ENCODE assay signal across 18 cellular contexts in the genomic region with DNA sequence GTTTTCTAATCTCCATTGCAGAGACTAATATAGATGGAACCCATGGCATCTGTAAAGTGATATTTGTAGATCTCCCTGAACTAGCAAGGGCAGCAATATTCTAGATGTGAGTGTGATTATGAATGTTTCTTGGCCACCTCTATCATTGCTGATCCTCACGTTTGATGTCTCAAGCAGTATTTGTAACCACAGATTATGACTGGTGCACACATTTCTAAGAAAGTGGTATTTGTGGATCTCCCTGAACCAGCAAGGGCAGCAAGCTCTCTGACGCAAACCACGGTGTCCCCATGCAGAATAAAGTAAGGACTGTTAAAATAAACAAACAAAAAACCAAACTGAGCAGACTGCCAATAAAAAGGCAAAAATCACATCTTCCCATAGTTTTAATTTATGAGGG.
DNase-seq lines count a peak whose midpoint lies in the region; TF ChIP-seq lines count a peak whose summit lies in the region.
"Had no signal": no experiment of that assay in that cellular context is flagged by ENCODE, and none has a peak within 500 bp of the region (broad histone marks: within the 10 kb centered on the region; RNA-seq: fewer than 3 reads in every experiment).

No MANE protein-coding gene starts in this region.

- H4K20me1 ChIP-seq in BLaER1 treated with 17β-estradiol and CSF1 and Interleukin-3, amounts not matched to agents 10 nM and 100 nM: no peaks in the 10 kb centered on the region
- H4K20me1 ChIP-seq in hepatocyte (ENCODE audit: insufficient read depth, poor library complexity, severe bottlenecking): no peaks in the 10 kb centered on the region

- H3K4me2 ChIP-seq in BLaER1 treated with 17β-estradiol and CSF1 and Interleukin-3, amounts not matched to agents 10 nM and 100 nM: peak overlapping the region; percentile 67 to 87 (median 78); a peak in 21 of 22 replicates
- H3K4me2 ChIP-seq in hepatocyte: peak overlapping the region; percentile 20

- peak overlapping the region in 7 of 11 experiments; percentile 65 to 83 (median 81); a peak in 10 of 22 replicates for H3K9ac ChIP-seq in BLaER1 treated with 17β-estradiol and CSF1 and Interleukin-3, amounts not matched to agents 10 nM and 100 nM

- H3K4me1 ChIP-seq in BLaER1 treated with 17β-estradiol and CSF1 and Interleukin-3, amounts not matched to agents 10 nM and 100 nM: peaks cover 45 to 85% (median 80%) of the 10 kb centered on the region in 10 experiments
- peaks cover 34% of the 10 kb centered on the region for H3K4me1 ChIP-seq in hepatocyte (ENCODE audit: insufficient read depth)

- peak overlapping the region in 8 of 11 experiments; percentile 81 to 95 (median 89); a peak in 16 of 22 replicates for H3K27ac ChIP-seq in BLaER1 treated with 17β-estradiol and CSF1 and Interleukin-3, amounts not matched to agents 10 nM and 100 nM
- H3K27ac ChIP-seq in VCaP (peak overlapping the region; percentile 70), hepatocyte (no peak overlapping the region)
- H3K27ac ChIP-seq: thoracic aorta had no signal

- no peaks in the 10 kb centered on the region for H3K27me3 ChIP-seq in BLaER1 treated with 17β-estradiol and CSF1 and Interleukin-3, amounts not matched to agents 10 nM and 100 nM
- no peaks in the 10 kb centered on the region for H3K27me3 ChIP-seq in hepatocyte

- POLR2A ChIA-PET in HEK293T (lab: Yijun Ruan, JAX): interaction anchor here (1.3 kb wide), 1 partner anchor 104 kb away, joined by 3 read pairs; no protein-coding TSS in a partner anchor

- H3K9me2 ChIP-seq in hepatocyte (replicated peaks; ENCODE audit: insufficient read depth): no peaks in the 10 kb centered on the region

- WGBS in hepatocyte (ENCODE audit: low lambda C conversion rate, missing lambda C conversion rate): 82% methylated on average over 3 of the region's 3 CpGs

- TF ChIP-seq CTCF in VCaP (conservative IDR thresholded peaks at IDR 0.05) (no peak), hepatocyte (IDR thresholded peaks at IDR 0.05; ENCODE audit: poor library complexity) (no peak)

- H3K9me3 ChIP-seq in BLaER1 treated with 17β-estradiol and CSF1 and Interleukin-3, amounts not matched to agents 10 nM and 100 nM (replicated peaks in 1 of 11): peaks cover 0 to 4% (median 0%) of the 10 kb centered on the region in 11 experiments; a peak in 3 of 22 replicates
- H3K9me3 ChIP-seq in hepatocyte (ENCODE audit: low read depth): no peaks in the 10 kb centered on the region
- H3K9me3 ChIP-seq: thoracic aorta had no signal

- H2AFZ ChIP-seq in hepatocyte: no peak overlapping the region

- peak; percentile 35 for DNase-seq in H4 (ENCODE audit: low spot score)
- no peak for DNase-seq in hepatocyte (ENCODE audit: low spot score)
- DNase-seq in HEK293T (ENCODE audit: extremely low spot score): no peak
- DNase-seq in foreskin melanocyte: no peak
- DNase-seq in AG08396 (ENCODE audit: low spot score): no peak
- DNase-seq in OCI-M2 (lab: John Stamatoyannopoulos, UW; ENCODE audit: unreplicated experiment): no peak
- DNase-seq: activated CD4-positive, alpha-beta T cell treated with anti-CD3 and anti-CD28 coated beads, Interleukin-2, amount 50 U/mL, for 4 hours; activated CD8-positive, alpha-beta memory T cell treated with anti-CD3 and anti-CD28 coated beads, Interleukin-2, amount 50 U/mL, for 48 hours; activated gamma-delta T cell; caudate nucleus; CD4-positive, CD25-positive, alpha-beta regulatory T cell; GOT3; left cardiac atrium; natural killer cell; stimulated activated CD4-positive, alpha-beta T cell treated with anti-CD3 and anti-CD28 coated beads, Interleukin-1b, Interleukin-23, amount 100 ng/mL, for 48 hours had no signal

- H3K79me2 ChIP-seq in hepatocyte: no peaks in the 10 kb centered on the region

- no peaks in the 10 kb centered on the region for H3K36me3 ChIP-seq in BLaER1 treated with 17β-estradiol and CSF1 and Interleukin-3, amounts not matched to agents 10 nM and 100 nM
- no peaks in the 10 kb centered on the region for H3K36me3 ChIP-seq in hepatocyte (replicated peaks; ENCODE audit: insufficient read depth, low read depth)
- H3K36me3 ChIP-seq: thoracic aorta had no signal

- H3K4me3 ChIP-seq in BLaER1 treated with 17β-estradiol and CSF1 and Interleukin-3, amounts not matched to agents 10 nM and 100 nM: no peak overlapping the region; a peak in 1 of 20 replicates
- H3K4me3 ChIP-seq in hepatocyte: no peak overlapping the region
- H3K4me3 ChIP-seq: thoracic aorta had no signal

- CTCF ChIA-PET in HEK293T (lab: Yijun Ruan, JAX): no interaction called here

TF ChIP-seq in HEK293T, 16 proteins besides CTCF, POLR2A, EP300 and RAD21:
- TF ChIP-seq SUZ12 (IDR thresholded peaks at IDR 0.05) (no peak), TARDBP (IDR thresholded peaks at IDR 0.05) (no peak), BHLHE40 (IDR thresholded peaks at IDR 0.05; ENCODE audit: borderline replicate concordance) (no peak), CTBP1 (IDR thresholded peaks at IDR 0.05; ENCODE audit: borderline replicate concordance) (no peak), ZNF384 (IDR thresholded peaks at IDR 0.05) (no peak), ELF4 (IDR thresholded peaks at IDR 0.05) (no peak), NFRKB (IDR thresholded peaks at IDR 0.05) (no peak), FOXM1 (IDR thresholded peaks at IDR 0.05; ENCODE audit: borderline replicate concordance) (no peak), L3MBTL2 (conservative IDR thresholded peaks at IDR 0.05) (no peak), FOXK2 (IDR thresholded peaks at IDR 0.05) (no peak), FOXA1 (IDR thresholded peaks at IDR 0.05) (no peak), LEF1 (IDR thresholded peaks at IDR 0.05; ENCODE audit: borderline replicate concordance) (no peak), ARNT (IDR thresholded peaks at IDR 0.05) (no peak), HDGF (IDR thresholded peaks at IDR 0.05; ENCODE audit: borderline replicate concordance) (no peak), SP1 (IDR thresholded peaks at IDR 0.05) (no peak)
- TF ChIP-seq, protein P1, sequence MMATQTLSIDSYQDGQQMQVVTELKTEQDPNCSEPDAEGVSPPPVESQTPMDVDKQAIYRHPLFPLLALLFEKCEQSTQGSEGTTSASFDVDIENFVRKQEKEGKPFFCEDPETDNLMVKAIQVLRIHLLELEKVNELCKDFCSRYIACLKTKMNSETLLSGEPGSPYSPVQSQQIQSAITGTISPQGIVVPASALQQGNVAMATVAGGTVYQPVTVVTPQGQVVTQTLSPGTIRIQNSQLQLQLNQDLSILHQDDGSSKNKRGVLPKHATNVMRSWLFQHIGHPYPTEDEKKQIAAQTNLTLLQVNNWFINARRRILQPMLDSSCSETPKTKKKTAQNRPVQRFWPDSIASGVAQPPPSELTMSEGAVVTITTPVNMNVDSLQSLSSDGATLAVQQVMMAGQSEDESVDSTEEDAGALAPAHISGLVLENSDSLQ (IDR thresholded peaks at IDR 0.05): no peak
TF ChIP-seq in HEK293T: peak in this region for 0.
